ENCODE assay signal across 8 cellular contexts in the genomic region with DNA sequence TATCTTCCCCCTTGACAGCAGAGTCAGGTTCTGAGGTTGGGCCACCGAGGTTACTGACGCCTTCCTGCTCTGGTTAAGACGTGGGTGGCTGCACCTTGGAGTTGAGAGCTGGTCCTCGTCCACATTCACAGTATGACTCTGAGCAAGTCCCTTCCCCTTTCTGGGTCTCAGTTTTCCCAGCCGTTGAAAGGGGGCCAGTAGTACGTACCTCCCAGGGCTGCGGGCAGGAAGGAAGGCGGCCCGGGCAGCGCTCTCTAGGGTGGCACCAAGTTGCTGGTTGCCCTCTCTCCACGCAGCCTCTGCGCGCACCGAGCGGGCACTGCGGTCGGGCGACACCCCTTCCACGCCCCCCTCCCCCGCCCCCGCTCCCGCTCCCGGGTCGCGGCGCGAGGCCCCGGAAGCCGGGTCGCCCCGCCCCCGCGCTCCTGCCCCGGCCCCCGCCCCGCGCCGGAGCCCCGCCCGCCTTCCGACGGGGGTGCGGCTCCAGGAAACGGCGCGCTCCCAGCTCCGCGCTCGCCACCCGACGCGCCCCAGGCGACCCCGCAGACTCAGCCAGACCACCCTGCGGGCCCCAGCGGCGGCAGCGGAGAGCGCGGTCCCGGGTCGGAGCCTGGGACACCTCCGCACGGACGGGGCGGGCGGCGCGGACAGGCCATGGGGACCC. TPM values are rescaled to one million over a fixed set of nuclear protein-coding genes. Genes with fewer than 3 reads are reported as not detected.
DNase-seq lines count a peak whose midpoint lies in the region; ATAC-seq and TF ChIP-seq lines count a peak whose summit lies in the region.

A gene (plus strand): TSS at position 486 of the 664 bp plus-strand sequence. CDS start 250 bp downstream, outside the sequence.

- H3K9ac ChIP-seq in neural progenitor cell = no peak within 1 kb of the TSS

- intact Hi-C loops in CD14-positive monocyte (cut with micrococcal nuclease) = loop anchor here (2.0 to 10.0 kb wide), 3 partner anchors 35 to 551 kb away; a partner anchor contains a TSS
- intact Hi-C loops in Panc1 (cut with micrococcal nuclease; ENCODE audit: unreplicated experiment) = loop anchor here (2.0 kb wide), 1 partner anchor 39 kb away; a partner anchor contains a TSS

- peak within 1 kb of the TSS; percentile 68 for H2AFZ ChIP-seq in neural progenitor cell (replicated peaks)

- DNase-seq in CD14-positive monocyte (ENCODE audit: low spot score) (no peak), HAP-1 (ENCODE audit: low spot score in 2 of 2) (peak; percentile 29 to 79), Panc1 (ENCODE audit: low read depth, low spot score) (no peak), fibroblast of mammary gland (ENCODE audit: low read depth) (peak; percentile 58), neural progenitor cell (ENCODE audit: low spot score) (peak; percentile 77), DMS153 treated with DMSO at 0.1 percent for 48 hours (lab: John Stamatoyannopoulos, UW; ENCODE audit: unreplicated experiment) (no peak)
- DNase-seq in activated T-cell treated with anti-CD3 and anti-CD28 coated beads, Interleukin-2, amount 50 U/mL, for 72 hours = peak; percentile 77 to 80

- H3K36me3 ChIP-seq in HAP-1 (replicated peaks) (peaks cover 7% of the 10 kb centered on the region), Panc1 (ENCODE audit: control insufficient read depth, insufficient read depth, low read length) (no peaks in the 10 kb centered on the region; the same call in 1 of the 2 replicates), neural progenitor cell (no peaks in the 10 kb centered on the region), thymus (ENCODE audit: control insufficient read depth, insufficient read depth) (peaks cover 25% of the 10 kb centered on the region)

- H3K4me1 ChIP-seq in HAP-1 (peaks cover 25% of the 10 kb centered on the region), Panc1 (ENCODE audit: control insufficient read depth, insufficient read depth, low read length) (peaks cover 50% of the 10 kb centered on the region), neural progenitor cell (peaks cover 21% of the 10 kb centered on the region), thymus (ENCODE audit: control insufficient read depth, insufficient read depth, low read length) (peaks cover 34% of the 10 kb centered on the region)

- H3K27ac Mint-ChIP-seq in CD14-positive monocyte (peak within 1 kb of the TSS; percentile 93 to 99 (median 97)), neural progenitor cell (peak within 1 kb of the TSS; percentile 83)
- H3K27ac Mint-ChIP-seq in activated T-cell treated with anti-CD3 and anti-CD28 coated beads, Interleukin-2, amount 50 U/mL, for 72 hours = peak within 1 kb of the TSS; percentile 86

- H3K4me2 ChIP-seq in neural progenitor cell = peak within 1 kb of the TSS; percentile 83

- TF ChIP-seq CTCF in CD14-positive monocyte (IDR thresholded peaks at IDR 0.05) (no peak), Panc1 (IDR thresholded peaks at IDR 0.05) (no peak), fibroblast of mammary gland (conservative IDR thresholded peaks at IDR 0.05; ENCODE audit: control insufficient read depth, insufficient read depth, low read depth, low read length) (no peak), neural progenitor cell (IDR thresholded peaks at IDR 0.05) (no peak)

- peak; percentile 26 for ATAC-seq in Panc1
- peak; percentile 36 to 40 for ATAC-seq in activated T-cell treated with anti-CD3 and anti-CD28 coated beads, Interleukin-2, amount 50 U/mL, for 72 hours (replicated peaks in 1 of 2)

- H3K4me1 Mint-ChIP-seq in CD14-positive monocyte (peaks cover 62% of the 10 kb centered on the region), neural progenitor cell (peaks cover 46% of the 10 kb centered on the region)
- H3K4me1 Mint-ChIP-seq in activated T-cell treated with anti-CD3 and anti-CD28 coated beads, Interleukin-2, amount 50 U/mL, for 72 hours (ENCODE audit: low read depth) = peaks cover 54% of the 10 kb centered on the region

- H3K79me2 ChIP-seq in neural progenitor cell (ENCODE audit: low read depth) = peaks cover 19% of the 10 kb centered on the region

- H3K9me3 ChIP-seq in HAP-1 (no peaks in the 10 kb centered on the region), Panc1 (ENCODE audit: control insufficient read depth, insufficient read depth, low read depth, low read length) (no peaks in the 10 kb centered on the region), neural progenitor cell (ENCODE audit: low read depth) (no peaks in the 10 kb centered on the region), thymus (ENCODE audit: control insufficient read depth) (no peaks in the 10 kb centered on the region)

- peaks cover 0 to 2% (median 0%) of the 10 kb centered on the region in 7 donors for H3K9me3 Mint-ChIP-seq in CD14-positive monocyte
- H3K9me3 Mint-ChIP-seq in activated T-cell treated with anti-CD3 and anti-CD28 coated beads, Interleukin-2, amount 50 U/mL, for 72 hours = no peaks in the 10 kb centered on the region
- no peaks in the 10 kb centered on the region for H3K9me3 Mint-ChIP-seq in neural progenitor cell

- H3K27me3 ChIP-seq in HAP-1 (ENCODE audit: low read depth) (no peaks in the 10 kb centered on the region), Panc1 (ENCODE audit: control insufficient read depth, insufficient read depth, low read length) (no peaks in the 10 kb centered on the region), neural progenitor cell (peaks cover 53% of the 10 kb centered on the region), thymus (ENCODE audit: control insufficient read depth, insufficient read depth) (no peaks in the 10 kb centered on the region)

- POLR2A ChIA-PET in Panc1 (lab: Charles Lee) = interaction anchor here (0.5 kb wide), 1 partner anchor 57 kb away, joined by 3 read pairs; no protein-coding TSS in a partner anchor

- CTCF ChIA-PET in Panc1 (lab: Charles Lee) = interaction anchor here (0.5 to 2.2 kb wide), 4 partner anchors 12 to 727 kb away, joined by 3 to 7 read pairs (median 4); no protein-coding TSS in a partner anchor

- under 1% methylated on average over 69 of the region's 69 CpGs for WGBS in thymus

- H3K27me3 Mint-ChIP-seq in CD14-positive monocyte (ENCODE audit: low read depth in 3 of 3) = no peaks in the 10 kb centered on the region
- H3K27me3 Mint-ChIP-seq in activated T-cell treated with anti-CD3 and anti-CD28 coated beads, Interleukin-2, amount 50 U/mL, for 72 hours (ENCODE audit: low read depth) = no peaks in the 10 kb centered on the region
- peaks cover 28% of the 10 kb centered on the region for H3K27me3 Mint-ChIP-seq in neural progenitor cell (ENCODE audit: insufficient read depth, low read depth)

- peaks cover 50% of the 10 kb centered on the region for H3F3A ChIP-seq in neural progenitor cell (ENCODE audit: low read depth)

- H3K4me3 Mint-ChIP-seq in CD14-positive monocyte (peak within 1 kb of the TSS; percentile 90 to 95), neural progenitor cell (peak within 1 kb of the TSS; percentile 79)
- peak within 1 kb of the TSS; percentile 93 for H3K4me3 Mint-ChIP-seq in activated T-cell treated with anti-CD3 and anti-CD28 coated beads, Interleukin-2, amount 50 U/mL, for 72 hours

- in situ Hi-C loops in HAP-1 (cut with MboI; ENCODE audit: low sequenced_read_pairs) = no loop called here
- in situ Hi-C loops in Panc1 (cut with HindIII; ENCODE audit: low pct_unique_long_range_greater_than_20kb, low sequenced_read_pairs) = no loop called here

- H3K27ac ChIP-seq in Panc1 (ENCODE audit: low read length) = peak within 1 kb of the TSS; percentile 99
- H3K27ac ChIP-seq in neural progenitor cell = no peak within 1 kb of the TSS
- H3K27ac ChIP-seq in thymus (ENCODE audit: low read depth) = peak within 1 kb of the TSS; percentile 97

- peaks cover 24 to 37% of the 10 kb centered on the region in 2 donors for H3K36me3 Mint-ChIP-seq in CD14-positive monocyte
- H3K36me3 Mint-ChIP-seq in activated T-cell treated with anti-CD3 and anti-CD28 coated beads, Interleukin-2, amount 50 U/mL, for 72 hours (ENCODE audit: insufficient read depth in 2 of 2) = peaks cover 12 to 16% of the 10 kb centered on the region in 2 donors
- peaks cover 10% of the 10 kb centered on the region for H3K36me3 Mint-ChIP-seq in neural progenitor cell

- peaks cover 53% of the 10 kb centered on the region for H4K20me1 ChIP-seq in neural progenitor cell (ENCODE audit: low read depth)

- BruUV-seq in Panc1 (replicated peaks; lab: Mats Ljungman, UMichigan) = no TSS peak

- H3K4me3 ChIP-seq in HAP-1 (peak within 1 kb of the TSS; percentile 98), Panc1 (ENCODE audit: low read depth in 2 of 2, low read length in 2 of 2) (peak within 1 kb of the TSS; percentile 82 to 93), fibroblast of mammary gland (ENCODE audit: control insufficient read depth, low read depth, low read length) (peak within 1 kb of the TSS; percentile 61), neural progenitor cell (peak within 1 kb of the TSS; percentile 50), thymus (ENCODE audit: low read length) (peak within 1 kb of the TSS; percentile 84)

RNA-seq across cellular contexts. Expression of the gene that starts here (rescaled TPM):
- polyA plus RNA-seq in CD14-positive monocyte (10 to 100 TPM; 29.6 to 42.6 TPM), thymus (66.5 TPM)
- total RNA-seq in Panc1 (2021; ENCODE audit: unreplicated experiment) (108 TPM), neural progenitor cell (ENCODE audit: low replicate concordance) (4.7 and 5.1 TPM in 2 replicates)
- polyA plus RNA-seq in Panc1 (2012; ENCODE audit: insufficient read length) = 109 TPM
- 100 to 1,000 TPM in 1 of 2 donors, 10 to 100 TPM in 1; 93.9 to 113 TPM for total RNA-seq in activated T-cell treated with anti-CD3 and anti-CD28 coated beads, Interleukin-2, amount 50 U/mL, for 72 hours

Comparison
In these comparisons a context has a peak if more than half of its experiments do, and no peak if none do; other contexts are left out.
1. RNA of the gene that starts here (total RNA-seq): 93.9 to 113 TPM in activated T-cell treated with anti-CD3 and anti-CD28 coated beads, Interleukin-2, amount 50 U/mL, for 72 hours and 108 TPM in Panc1 (single experiment); 4.7 to 5.1 TPM in neural progenitor cell; every median in the first group is over 10 times any median in the second.
2. DNase-seq: peak in HAP-1 (2 of 2), activated T-cell treated with anti-CD3 and anti-CD28 coated beads, Interleukin-2, amount 50 U/mL, for 72 hours (2 of 2), fibroblast of mammary gland (single experiment) and neural progenitor cell (single experiment); none in CD14-positive monocyte (single experiment), Panc1 (single experiment) and DMS153 treated with DMSO at 0.1 percent for 48 hours (single experiment).
3. Peak in every context shown above with its lines, with median percentiles within 50 percentile points of each other: H3K27ac Mint-ChIP-seq, H3K4me3 Mint-ChIP-seq and H3K4me3 ChIP-seq.